8 cellular contexts compared by ENCODE assay signal in genomic region chr3:187101184-187102072, GRCh38. TPM values are rescaled to one million over a fixed set of nuclear protein-coding genes. Genes with fewer than 3 reads are reported as not detected.
A peak's percentile ranks its signal among the peaks of the same experiment; 100 is the strongest.
DNase-seq lines count a peak whose midpoint lies in the region; ATAC-seq and TF ChIP-seq lines count a peak whose summit lies in the region.

No MANE protein-coding gene starts in this region.

- H3K36me3 ChIP-seq in CD8-positive, alpha-beta T cell (ENCODE audit: insufficient read depth, low read length) = no peaks in the 10 kb centered on the region

- peak; percentile 71 for ATAC-seq in CD8-positive, alpha-beta T cell
- peak; percentile 63 for ATAC-seq in HG03103 (IDR thresholded peaks at IDR 0.05; ENCODE audit: low read depth, unreplicated experiment)
- ATAC-seq in left lobe of liver = peak; percentile 90
- no peak for ATAC-seq in GM21576 (IDR thresholded peaks at IDR 0.05; ENCODE audit: unreplicated experiment)

- H3K27ac ChIP-seq in CD8-positive, alpha-beta T cell (ENCODE audit: low read depth, low read length) = no peak overlapping the region

- peak overlapping the region; percentile 54 for H3K4me3 Mint-ChIP-seq in CD8-positive, alpha-beta T cell
- H3K4me3 Mint-ChIP-seq in MCF 10A (ENCODE audit: unreplicated experiment) = peak overlapping the region; percentile 73

- POLR2A ChIA-PET in CD8-positive, alpha-beta T cell (lab: Charles Lee) = interaction anchor here (0.9 to 1.9 kb wide), 5 partner anchors 14 to 318 kb away, joined by 3 to 9 read pairs (median 4); partner anchors contain the start of genes EIF4A2 and RPL39L
- POLR2A ChIA-PET in MCF 10A (lab: Yijun Ruan, JAX) = interaction anchor here (0.6 to 2.2 kb wide), 5 partner anchors 12 to 252 kb away, joined by 3 to 6 read pairs (median 4); no protein-coding TSS in a partner anchor

- H3K36me3 Mint-ChIP-seq in CD8-positive, alpha-beta T cell = no peaks in the 10 kb centered on the region
- H3K36me3 Mint-ChIP-seq in MCF 10A (ENCODE audit: insufficient read depth, unreplicated experiment) = peaks cover 6% of the 10 kb centered on the region

- TF ChIP-seq CTCF in CD8-positive, alpha-beta T cell (IDR thresholded peaks at IDR 0.05) = no peak
- no peak for TF ChIP-seq CTCF in MCF 10A (IDR thresholded peaks at IDR 0.05; ENCODE audit: unreplicated experiment)

- peaks cover 1% of the 10 kb centered on the region for H3K9me3 Mint-ChIP-seq in CD8-positive, alpha-beta T cell
- no peaks in the 10 kb centered on the region for H3K9me3 Mint-ChIP-seq in MCF 10A (ENCODE audit: unreplicated experiment)

- intact Hi-C loops in CD8-positive, alpha-beta T cell (cut with DNase I, micrococcal nuclease) = no loop called here
- intact Hi-C loops in MCF 10A (cut with micrococcal nuclease) = no loop called here

- no peak overlapping the region for H3K4me3 ChIP-seq in CD8-positive, alpha-beta T cell (ENCODE audit: low read depth, low read length)

- H3K4me1 ChIP-seq in CD8-positive, alpha-beta T cell (ENCODE audit: insufficient read depth, low read length) = peaks cover 16% of the 10 kb centered on the region

- no peaks in the 10 kb centered on the region for H3K27me3 Mint-ChIP-seq in CD8-positive, alpha-beta T cell (ENCODE audit: low read depth)
- H3K27me3 Mint-ChIP-seq in MCF 10A (ENCODE audit: insufficient read depth, unreplicated experiment) = no peaks in the 10 kb centered on the region

- H3K9me3 ChIP-seq in CD8-positive, alpha-beta T cell (ENCODE audit: low read length) = no peaks in the 10 kb centered on the region

- H3K27ac Mint-ChIP-seq in CD8-positive, alpha-beta T cell = peak overlapping the region; percentile 63
- H3K27ac Mint-ChIP-seq in MCF 10A (ENCODE audit: low read depth, unreplicated experiment) = peak overlapping the region; percentile 85

- DNase-seq in CD8-positive, alpha-beta T cell = peak; percentile 25 to 72 (median 50)
- DNase-seq in T-helper 9 cell (peak; percentile 36), MCF 10A (ENCODE audit: unreplicated experiment) (peak; percentile 78), left lobe of liver (ENCODE audit: low spot score) (peak; percentile 84), NCI-H2081 treated with DMSO at 0.1 percent for 48 hours (lab: John Stamatoyannopoulos, UW) (no peak)
- peak; percentile 16 to 43 (median 18) for DNase-seq in stimulated activated CD4-positive, alpha-beta T cell treated with anti-CD3 and anti-CD28 coated beads, TNF-alpha, amount 100 ng/mL, for 48 hours (ENCODE audit: low read depth in 3 of 3)

- no peaks in the 10 kb centered on the region for H3K27me3 ChIP-seq in CD8-positive, alpha-beta T cell (ENCODE audit: insufficient read depth, low read length)

- no TSS peak for BruUV-seq in MCF 10A (replicated peaks; lab: Mats Ljungman, UMichigan)

- H3K4me1 Mint-ChIP-seq in CD8-positive, alpha-beta T cell (ENCODE audit: low read depth) = peaks cover 19% of the 10 kb centered on the region
- peaks cover 8% of the 10 kb centered on the region for H3K4me1 Mint-ChIP-seq in MCF 10A (ENCODE audit: insufficient read depth, unreplicated experiment)

- CTCF ChIA-PET in CD8-positive, alpha-beta T cell (lab: Charles Lee) = interaction anchor here (0.5 to 8.0 kb wide), 11 partner anchors 12 to 1044 kb away, joined by 3 to 44 read pairs (median 3); partner anchors contain the start of gene RPL39L
- CTCF ChIA-PET in MCF 10A (lab: Yijun Ruan, JAX) = interaction anchor here (0.6 to 5.3 kb wide), 12 partner anchors 12 to 436 kb away, joined by 3 to 62 read pairs (median 4); no protein-coding TSS in a partner anchor

RNA-seq across cellular contexts. Expression of gene RPL39L, which starts 37.9 kb away (rescaled TPM):
- under 1 TPM; 0.65 to 0.94 TPM for total RNA-seq in CD8-positive, alpha-beta T cell
- total RNA-seq in MCF 10A (2022) = 1.0 and 3.3 TPM in 2 replicates
- 1.5 TPM for total RNA-seq in left lobe of liver
